21 cellular contexts compared by ENCODE assay signal in genomic region chr3:126268866-126269265, GRCh38.
DNase-seq lines count a peak whose midpoint lies in the region; ATAC-seq and TF ChIP-seq lines count a peak whose summit lies in the region.
"Had no signal": no experiment of that assay in that cellular context is flagged by ENCODE, and none has a peak within 500 bp of the region (broad histone marks: within the 10 kb centered on the region; RNA-seq: fewer than 3 reads in every experiment).

No MANE protein-coding gene starts in this region.

- intact Hi-C loops in tibial artery (cut with DNase I; ENCODE audit: low total_unique reads): loop anchor here (10.0 kb wide), 1 partner anchor 206 kb away; the partner anchor contains the start of gene ZXDC

- DNase-seq in NCI-H2196 (lab: John Stamatoyannopoulos, UW; ENCODE audit: unreplicated experiment): peak; percentile 15
- DNase-seq in NCI-H2196 treated with DMSO at 0.1 percent for 48 hours (lab: John Stamatoyannopoulos, UW; ENCODE audit: unreplicated experiment): no peak
- DNase-seq in RWPE2 (ENCODE audit: low spot score): no peak
- DNase-seq in lung (ENCODE audit: low spot score): no peak
- DNase-seq in tibial artery: peak in 1 of 2 donors; percentile 69
- DNase-seq in substantia nigra (lab: John Stamatoyannopoulos, UW): no peak
- no peak for DNase-seq in mesenteric fat pad (ENCODE audit: low spot score)
- DNase-seq: 8988T; activated B cell treated with CpG ODN at 0.5 μM for 24 hours; activated CD4-positive, alpha-beta memory T cell treated with anti-CD3 and anti-CD28 coated beads for 36 hours; activated naive CD4-positive, alpha-beta T cell treated with anti-CD3 and anti-CD28 coated beads, Interleukin-2, amount 50 U/mL, for 16 hours; activated T-cell treated with anti-CD3 and anti-CD28 coated beads, Interleukin-2, amount 50 U/mL, for 24 hours; Karpas-422; mesenchymal stem cell; NCI-H1092 treated with DMSO at 0.1 percent for 48 hours; NCI-H2107; NCI-H748 treated with DMSO at 0.1 percent for 48 hours; PC-3; stimulated activated CD4-positive, alpha-beta T cell treated with anti-CD3 and anti-CD28 coated beads, Interleukin-4, amount 100 ng/mL, for 24 hours had no signal

- H3K36me3 ChIP-seq in RWPE2 (ENCODE audit: low read depth) (no peaks in the 10 kb centered on the region), lung (ENCODE audit: control insufficient read depth in 2 of 2, insufficient read depth in 2 of 2, low read length in 2 of 2) (no peaks in the 10 kb centered on the region), tibial artery (no peaks in the 10 kb centered on the region)

- H3K27ac ChIP-seq in RWPE2 (ENCODE audit: poor library complexity, severe bottlenecking): peak overlapping the region; percentile 7
- H3K27ac ChIP-seq in lung (ENCODE audit: low read depth in 1 of 2, low read length in 1 of 2): peak overlapping the region; percentile 24 to 73
- peak overlapping the region; percentile 89 to 92 for H3K27ac ChIP-seq in tibial artery
- H3K27ac ChIP-seq in substantia nigra (ENCODE audit: low read depth, low read length, poor library complexity, severe bottlenecking): no peak overlapping the region

- TF ChIP-seq CTCF in RWPE2 (IDR thresholded peaks at IDR 0.05; ENCODE audit: poor library complexity, severe bottlenecking) (no peak), lung (IDR thresholded peaks at IDR 0.05; ENCODE audit: control extremely low read depth, extremely low read depth) (no peak), tibial artery (IDR thresholded peaks at IDR 0.05) (no peak)

- WGBS in lung, 2 donors: 74 to 89% methylated on average over 3 of the region's 3 CpGs

- no peak overlapping the region for H3K4me3 ChIP-seq in RWPE2 (ENCODE audit: severe bottlenecking)
- no peak overlapping the region for H3K4me3 ChIP-seq in lung
- no peak overlapping the region for H3K4me3 ChIP-seq in tibial artery
- H3K4me3 ChIP-seq: SK-N-MC had no signal

- H3K27me3 ChIP-seq in RWPE2 (ENCODE audit: insufficient read depth, poor library complexity, severe bottlenecking) (no peaks in the 10 kb centered on the region), lung (ENCODE audit: control insufficient read depth, insufficient read depth) (no peaks in the 10 kb centered on the region), tibial artery (no peaks in the 10 kb centered on the region)

- ATAC-seq in RWPE2 (ENCODE audit: low read depth) (0 out of 3 replicates have a peak, but pooled peaks have one; percentile 4), lung (ENCODE audit: insufficient read depth, low FRiP score) (no peak), GM21737 (IDR thresholded peaks at IDR 0.05; ENCODE audit: unreplicated experiment) (no peak)
- ATAC-seq: PC-3 had no signal

- H3K9me3 ChIP-seq in RWPE2 (ENCODE audit: severe bottlenecking) (no peaks in the 10 kb centered on the region), lung (ENCODE audit: control insufficient read depth in 2 of 2, insufficient read depth in 1 of 2, low read length in 1 of 2) (no peaks in the 10 kb centered on the region), tibial artery (no peaks in the 10 kb centered on the region)

- H3K4me1 ChIP-seq in RWPE2 (ENCODE audit: insufficient read depth, poor library complexity, severe bottlenecking) (peaks cover 27% of the 10 kb centered on the region), lung (ENCODE audit: control insufficient read depth in 2 of 2, insufficient read depth in 2 of 2, low read length in 2 of 2) (peaks cover 0 to 14% of the 10 kb centered on the region in 2 donors), tibial artery (peaks cover 24 to 76% (median 56%) of the 10 kb centered on the region in 4 donors)
